In genomic region chr7:47873767-47874166, GRCh38 we compare ENCODE assay signal across 16 cellular contexts.
A peak's percentile ranks its signal among the peaks of the same experiment; 100 is the strongest.
DNase-seq lines count a peak whose midpoint lies in the region; ATAC-seq and TF ChIP-seq lines count a peak whose summit lies in the region.
"Had no signal": no experiment of that assay in that cellular context is flagged by ENCODE, and none has a peak within 500 bp of the region (broad histone marks: within the 10 kb centered on the region; RNA-seq: fewer than 3 reads in every experiment).

No MANE protein-coding gene starts in this region.

- no peak overlapping the region for H2BK15ac ChIP-seq in neuronal stem cell (ENCODE audit: low read length)

- H3K4me2 ChIP-seq in mammary epithelial cell (ENCODE audit: insufficient read depth, low read depth, low read length) (no peak overlapping the region), neuronal stem cell (ENCODE audit: insufficient read depth, low read length, poor library complexity, severe bottlenecking) (no peak overlapping the region)

- CTCF ChIA-PET in mammary epithelial cell (lab: Charles Lee; ENCODE audit: low non-redundant PET): no interaction called here

- H2BK12ac ChIP-seq in neuronal stem cell (ENCODE audit: low read length): no peak overlapping the region

- dilution Hi-C loops in mammary epithelial cell (cut with HindIII; ENCODE audit: low sequenced_read_pairs): no loop called here

- no peak overlapping the region for H4K91ac ChIP-seq in neuronal stem cell (ENCODE audit: low read depth, low read length, poor library complexity)

- no peak overlapping the region for H3K4me3 ChIP-seq in mammary epithelial cell (replicated peaks in 1 of 3; ENCODE audit: insufficient read depth in 1 of 3, low read depth in 2 of 3, low read length in 3 of 3)
- H3K4me3 ChIP-seq in neuronal stem cell (ENCODE audit: low read length in 2 of 2): no peak overlapping the region
- H3K4me3 ChIP-seq: coronary artery, spleen had no signal

- H3K36me3 Mint-ChIP-seq in immature natural killer cell: no peaks in the 10 kb centered on the region

- no peak overlapping the region for H3K27ac Mint-ChIP-seq in immature natural killer cell

- H3K79me2 ChIP-seq in mammary epithelial cell (ENCODE audit: insufficient read depth, low read length): no peaks in the 10 kb centered on the region

- no TSS peak for BruUV-seq in mammary epithelial cell (replicated peaks; lab: Mats Ljungman, UMichigan)

- ATAC-seq in HG03280 (IDR thresholded peaks at IDR 0.05; ENCODE audit: unreplicated experiment) (no peak), left lobe of liver (no peak)

- no peak overlapping the region for H3K27ac ChIP-seq in mammary epithelial cell (ENCODE audit: insufficient read depth, low read depth, low read length)
- no peak overlapping the region for H3K27ac ChIP-seq in neuronal stem cell (replicated peaks; ENCODE audit: low read length)
- H3K27ac ChIP-seq: coronary artery, spleen had no signal

- H3K4me1 ChIP-seq in mammary epithelial cell (ENCODE audit: insufficient read depth, low read length) (no peaks in the 10 kb centered on the region), neuronal stem cell (ENCODE audit: control insufficient read depth in 2 of 2, insufficient read depth in 1 of 2, low read depth in 1 of 2, low read length in 2 of 2) (peaks cover 0 to 2% of the 10 kb centered on the region in 2 donors)
- H3K4me1 ChIP-seq: spleen had no signal

- in situ Hi-C loops in mammary epithelial cell (cut with MboI; ENCODE audit: low sequenced_read_pairs in 2 of 2): no loop called here

- no peaks in the 10 kb centered on the region for H4K20me1 ChIP-seq in mammary epithelial cell (ENCODE audit: insufficient read depth, low read length)

- H3K9me3 ChIP-seq in mammary epithelial cell (replicated peaks; ENCODE audit: insufficient read depth, low read length) (no peaks in the 10 kb centered on the region), neuronal stem cell (replicated peaks in 1 of 2; ENCODE audit: control insufficient read depth in 2 of 2, insufficient read depth in 1 of 2, low read depth in 1 of 2, low read length in 2 of 2) (no peaks in the 10 kb centered on the region)
- H3K9me3 ChIP-seq: spleen had no signal

- no peak overlapping the region for H3K4me3 Mint-ChIP-seq in immature natural killer cell

- intact Hi-C loops in mammary epithelial cell (cut with micrococcal nuclease): no loop called here

- TF ChIP-seq CTCF in mammary epithelial cell (conservative IDR thresholded peaks at IDR 0.05 in 1 of 2, IDR thresholded peaks at IDR 0.05 in 1 of 2; ENCODE audit: extremely low read depth in 1 of 2, insufficient read depth in 1 of 2, low read depth in 1 of 2, low read length in 2 of 2): no peak

- H4K8ac ChIP-seq in neuronal stem cell (ENCODE audit: low read depth, low read length): no peak overlapping the region

- H3K27me3 ChIP-seq in mammary epithelial cell (ENCODE audit: insufficient read depth, low read length) (peaks cover 4% of the 10 kb centered on the region), neuronal stem cell (ENCODE audit: control insufficient read depth in 3 of 3, insufficient read depth in 3 of 3, low read depth in 1 of 3, low read length in 3 of 3) (peaks cover 0 to 19% (median 0%) of the 10 kb centered on the region in 3 experiments)
- H3K27me3 ChIP-seq: spleen had no signal

- H3K4me1 Mint-ChIP-seq in immature natural killer cell: no peaks in the 10 kb centered on the region

- no peak overlapping the region for H2AK5ac ChIP-seq in neuronal stem cell (ENCODE audit: low read depth, low read length)

- H3K4ac ChIP-seq in neuronal stem cell (ENCODE audit: low read length): no peak overlapping the region

- H3K27me3 Mint-ChIP-seq in immature natural killer cell (ENCODE audit: low read depth in 3 of 3): no peaks in the 10 kb centered on the region

- no peaks in the 10 kb centered on the region for H3K36me3 ChIP-seq in mammary epithelial cell (ENCODE audit: insufficient read depth, low read length)
- H3K36me3 ChIP-seq in neuronal stem cell (replicated peaks in 1 of 2; ENCODE audit: control insufficient read depth in 2 of 2, insufficient read depth in 2 of 2, low read length in 2 of 2): no peaks in the 10 kb centered on the region
- H3K36me3 ChIP-seq: spleen had no signal

- no peaks in the 10 kb centered on the region for H3K9me3 Mint-ChIP-seq in immature natural killer cell

- WGBS in mammary epithelial cell (ENCODE audit: low coverage, missing lambda C conversion rate): 75% methylated on average over 5 of the region's 5 CpGs
- WGBS in neuronal stem cell (ENCODE audit: extremely low coverage in 2 of 2, insufficient read length in 2 of 2, insufficient replicate concordance in 1 of 2), 2 donors: no CpG with 5 or more reads among the region's 5 CpGs

- H3K14ac ChIP-seq in neuronal stem cell (ENCODE audit: low read length): no peak overlapping the region

- no peaks in the 10 kb centered on the region for H3K79me1 ChIP-seq in neuronal stem cell (ENCODE audit: low read depth, low read length)

- DNase-seq in NCI-H2171 treated with DMSO at 0.1 percent for 48 hours (lab: John Stamatoyannopoulos, UW) (peak; percentile 26), NCI-H2171 (lab: John Stamatoyannopoulos, UW) (no peak), HS-27A (ENCODE audit: low read depth) (peak; percentile 31), mammary epithelial cell (peak; percentile 21), neuronal stem cell (ENCODE audit: low spot score) (no peak), immature natural killer cell (no peak), left lobe of liver (ENCODE audit: low spot score) (no peak)
- DNase-seq: 8988T, amniotic stem cell, midbrain, NCI-H2227 treated with DMSO at 0.1 percent for 48 hours, posterior cingulate gyrus, spleen, T-helper 1 cell had no signal

- no peak overlapping the region for H3K9ac ChIP-seq in mammary epithelial cell (ENCODE audit: insufficient read depth, low read length)
- no peak overlapping the region for H3K9ac ChIP-seq in neuronal stem cell (ENCODE audit: low read depth, low read length, poor library complexity)

- H2BK5ac ChIP-seq in neuronal stem cell (ENCODE audit: low read length): no peak overlapping the region

- no peak overlapping the region for H2BK120ac ChIP-seq in neuronal stem cell (ENCODE audit: low read depth, low read length)

- H2AFZ ChIP-seq in mammary epithelial cell (ENCODE audit: low read depth, low read length) (no peak overlapping the region), neuronal stem cell (ENCODE audit: low read length) (no peak overlapping the region)

- H3K18ac ChIP-seq in neuronal stem cell (ENCODE audit: low read length): peak overlapping the region; percentile 6

- H3K23ac ChIP-seq in neuronal stem cell (ENCODE audit: low read depth, low read length, poor library complexity): no peak overlapping the region

Comparison
In these comparisons a context has a peak if more than half of its experiments do, and no peak if none do; other contexts are left out.
1. DNase-seq: peak in NCI-H2171 treated with DMSO at 0.1 percent for 48 hours (single experiment), HS-27A (single experiment) and mammary epithelial cell (single experiment); none in NCI-H2171 (single experiment), neuronal stem cell (single experiment), immature natural killer cell (0 of 3) and left lobe of liver (single experiment).